Comparison of ENCODE assay signal across 11 cellular contexts in genomic region chr1:2322593-2323295, GRCh38.
A peak's percentile ranks its signal among the peaks of the same experiment; 100 is the strongest.
DNase-seq lines count a peak whose midpoint lies in the region; ATAC-seq and TF ChIP-seq lines count a peak whose summit lies in the region.
"Had no signal": no experiment of that assay in that cellular context is flagged by ENCODE, and none has a peak within 500 bp of the region (broad histone marks: within the 10 kb centered on the region; RNA-seq: fewer than 3 reads in every experiment).

No MANE protein-coding gene starts in this region.

- no peak overlapping the region for H2AFZ ChIP-seq in smooth muscle cell (ENCODE audit: low read depth)

- TF ChIP-seq CTCF in HFFc6 (IDR thresholded peaks at IDR 0.05): no peak
- no peak for TF ChIP-seq CTCF in coronary artery (IDR thresholded peaks at IDR 0.05)
- TF ChIP-seq CTCF in lower lobe of right lung (IDR thresholded peaks at IDR 0.05): peak; percentile 0
- TF ChIP-seq CTCF in smooth muscle cell (IDR thresholded peaks at IDR 0.05; ENCODE audit: borderline replicate concordance, insufficient read depth, poor library complexity, severe bottlenecking): no peak

- peak overlapping the region; percentile 73; the same call in 1 of the 2 replicates for H3K27ac Mint-ChIP-seq in HFFc6
- H3K27ac Mint-ChIP-seq in activated CD4-positive, alpha-beta T cell treated with anti-CD3 and anti-CD28 coated beads, Interleukin-2, amount 10 ng/mL, durations not matched to agents 24 days and 14 days: no peak overlapping the region

- H3F3A ChIP-seq in smooth muscle cell (ENCODE audit: low read depth): peaks cover 5% of the 10 kb centered on the region

- H3K27me3 ChIP-seq in lower lobe of right lung (ENCODE audit: low read depth): no peaks in the 10 kb centered on the region
- H3K27me3 ChIP-seq in smooth muscle cell (ENCODE audit: low read depth): no peaks in the 10 kb centered on the region

- no peaks in the 10 kb centered on the region for H3K9me3 Mint-ChIP-seq in HFFc6
- no peaks in the 10 kb centered on the region for H3K9me3 Mint-ChIP-seq in activated CD4-positive, alpha-beta T cell treated with anti-CD3 and anti-CD28 coated beads, Interleukin-2, amount 10 ng/mL, durations not matched to agents 24 days and 14 days

- WGBS in smooth muscle cell (ENCODE audit: low lambda C conversion rate): 87% methylated on average over 46 of the region's 46 CpGs

- H3K27ac ChIP-seq in coronary artery (peak overlapping the region; percentile 78 to 97), lower lobe of right lung (peak overlapping the region; percentile 87), smooth muscle cell (ENCODE audit: low read depth) (peak overlapping the region; percentile 94)

- ATAC-seq in lower lobe of right lung: peak; percentile 82 to 87
- ATAC-seq in GM21381 (IDR thresholded peaks at IDR 0.05; ENCODE audit: unreplicated experiment): no peak

- H3K9me3 ChIP-seq in lower lobe of right lung (no peaks in the 10 kb centered on the region), smooth muscle cell (replicated peaks; ENCODE audit: low read depth) (no peaks in the 10 kb centered on the region)

- no peaks in the 10 kb centered on the region for H3K79me2 ChIP-seq in smooth muscle cell (ENCODE audit: low read depth)

- peak overlapping the region; percentile 91 for H3K9ac ChIP-seq in smooth muscle cell (ENCODE audit: low read depth)

- H3K4me1 Mint-ChIP-seq in HFFc6 (ENCODE audit: low read depth): peaks cover 6% of the 10 kb centered on the region; the same call in 1 of the 2 replicates
- no peaks in the 10 kb centered on the region for H3K4me1 Mint-ChIP-seq in activated CD4-positive, alpha-beta T cell treated with anti-CD3 and anti-CD28 coated beads, Interleukin-2, amount 10 ng/mL, durations not matched to agents 24 days and 14 days

- no peak overlapping the region for H3K4me3 Mint-ChIP-seq in HFFc6
- H3K4me3 Mint-ChIP-seq in activated CD4-positive, alpha-beta T cell treated with anti-CD3 and anti-CD28 coated beads, Interleukin-2, amount 10 ng/mL, durations not matched to agents 24 days and 14 days: no peak overlapping the region

- no peaks in the 10 kb centered on the region; the same call in 1 of the 2 replicates for H3K36me3 Mint-ChIP-seq in HFFc6 (ENCODE audit: low read depth)
- H3K36me3 Mint-ChIP-seq in activated CD4-positive, alpha-beta T cell treated with anti-CD3 and anti-CD28 coated beads, Interleukin-2, amount 10 ng/mL, durations not matched to agents 24 days and 14 days (ENCODE audit: low read depth): peaks cover 2% of the 10 kb centered on the region

- intact Hi-C loops in lower lobe of right lung (cut with DNase I): no loop called here
- intact Hi-C loops in activated CD4-positive, alpha-beta T cell treated with anti-CD3 and anti-CD28 coated beads, Interleukin-2, amount 10 ng/mL, durations not matched to agents 24 days and 14 days (cut with micrococcal nuclease): no loop called here

- peak overlapping the region; percentile 37 for H3K4me3 ChIP-seq in coronary artery
- H3K4me3 ChIP-seq in lower lobe of right lung: peak overlapping the region; percentile 10
- H3K4me3 ChIP-seq in smooth muscle cell: peak overlapping the region; percentile 31

- H3K4me2 ChIP-seq in smooth muscle cell: peak overlapping the region; percentile 69

- peaks cover 8% of the 10 kb centered on the region for H3K27me3 Mint-ChIP-seq in HFFc6 (ENCODE audit: insufficient read depth)
- no peaks in the 10 kb centered on the region for H3K27me3 Mint-ChIP-seq in activated CD4-positive, alpha-beta T cell treated with anti-CD3 and anti-CD28 coated beads, Interleukin-2, amount 10 ng/mL, durations not matched to agents 24 days and 14 days

- H3K4me1 ChIP-seq in lower lobe of right lung (peaks cover 30% of the 10 kb centered on the region), smooth muscle cell (ENCODE audit: low read depth) (peaks cover 28% of the 10 kb centered on the region)

- DNase-seq in HFFc6 (no peak), coronary artery (ENCODE audit: low spot score) (no peak), lower lobe of right lung (peak; percentile 76), smooth muscle cell (lab: John Stamatoyannopoulos, UW; ENCODE audit: unreplicated experiment) (no peak), NCI-H187 treated with DMSO at 0.1 percent for 48 hours (lab: John Stamatoyannopoulos, UW) (no peak)
- no peak for DNase-seq in activated CD4-positive, alpha-beta T cell treated with anti-CD3 and anti-CD28 coated beads, Interleukin-2, amount 10 ng/mL, durations not matched to agents 24 days and 14 days
- no peak for DNase-seq in activated CD4-positive, alpha-beta T cell treated with anti-CD3 and anti-CD28 coated beads, Interleukin-2, amount 50 U/mL, for 1 hour
- DNase-seq: activated T-cell treated with anti-CD3 and anti-CD28 coated beads, Interleukin-2, amount 50 U/mL, for 1 hour; NCI-H774; T1000 had no signal

- H4K20me1 ChIP-seq in smooth muscle cell (ENCODE audit: low read depth): no peaks in the 10 kb centered on the region

- H3K36me3 ChIP-seq in lower lobe of right lung: no peaks in the 10 kb centered on the region
- H3K36me3 ChIP-seq in smooth muscle cell (ENCODE audit: low read depth): no peaks in the 10 kb centered on the region
